9 cellular contexts compared by ENCODE assay signal in genomic region chr17:46158323-46159296, GRCh38. TPM values are rescaled to one million over a fixed set of nuclear protein-coding genes. Genes with fewer than 3 reads are reported as not detected.
DNase-seq lines count a peak whose midpoint lies in the region; ATAC-seq and TF ChIP-seq lines count a peak whose summit lies in the region.
"Had no signal": no experiment of that assay in that cellular context is flagged by ENCODE, and none has a peak within 500 bp of the region (broad histone marks: within the 10 kb centered on the region; RNA-seq: fewer than 3 reads in every experiment).

No MANE protein-coding gene starts in this region.

- peaks cover 9% of the 10 kb centered on the region for H3K36me3 Mint-ChIP-seq in HFFc6 (ENCODE audit: low read depth)

- no peak for ATAC-seq in HG03565 (IDR thresholded peaks at IDR 0.05; ENCODE audit: unreplicated experiment)

- no peak for TF ChIP-seq POLR2A in esophagus muscularis mucosa (IDR thresholded peaks at IDR 0.05; ENCODE audit: low read depth)
- TF ChIP-seq POLR2A in sigmoid colon (IDR thresholded peaks at IDR 0.05), result no peak

- no peak overlapping the region for H3K9ac ChIP-seq in colonic mucosa (ENCODE audit: low read depth in 2 of 2, low read length in 2 of 2)
- H3K9ac ChIP-seq: parathyroid adenoma had no signal

- H3K36me3 ChIP-seq in esophagus muscularis mucosa (no peaks in the 10 kb centered on the region), sigmoid colon (no peaks in the 10 kb centered on the region), colonic mucosa (no peaks in the 10 kb centered on the region)

- H3K4me1 ChIP-seq in esophagus muscularis mucosa, result peaks cover 74 to 97% (median 96%) of the 10 kb centered on the region in 4 donors
- peaks cover 2 to 92% (median 86%) of the 10 kb centered on the region in 4 donors for H3K4me1 ChIP-seq in sigmoid colon
- H3K4me1 ChIP-seq in colonic mucosa, result peaks cover 22% of the 10 kb centered on the region

- TF ChIP-seq CTCF in esophagus muscularis mucosa (IDR thresholded peaks at IDR 0.05) (no peak), sigmoid colon (IDR thresholded peaks at IDR 0.05) (no peak), colonic mucosa (IDR thresholded peaks at IDR 0.05) (no peak), HFFc6 (IDR thresholded peaks at IDR 0.05) (no peak)

- H3K4me3 Mint-ChIP-seq in HFFc6, result no peak overlapping the region

- H3K27ac ChIP-seq in esophagus muscularis mucosa (replicated peaks in 1 of 4) (peak overlapping the region; percentile 77 to 83 (median 78)), sigmoid colon (peak overlapping the region; percentile 20 to 77 (median 47)), colonic mucosa (no peak overlapping the region)
- H3K27ac ChIP-seq: parathyroid adenoma had no signal

- H3K4me3 ChIP-seq in esophagus muscularis mucosa (no peak overlapping the region), sigmoid colon (no peak overlapping the region), colonic mucosa (no peak overlapping the region)

- no peak overlapping the region for H3K27ac Mint-ChIP-seq in HFFc6

- 78% methylated on average over 18 of the region's 18 CpGs for WGBS in esophagus muscularis mucosa
- 88 to 92% methylated on average over 18 of the region's 18 CpGs for WGBS in sigmoid colon, 2 donors

- intact Hi-C loops in esophagus muscularis mucosa (cut with DNase I) (no loop called here), sigmoid colon (cut with DNase I) (no loop called here), colonic mucosa (cut with DNase I) (no loop called here)

- no peaks in the 10 kb centered on the region for H3K27me3 ChIP-seq in esophagus muscularis mucosa
- no peaks in the 10 kb centered on the region for H3K27me3 ChIP-seq in sigmoid colon
- H3K27me3 ChIP-seq in colonic mucosa, result no peaks in the 10 kb centered on the region

- DNase-seq in HEK293T (ENCODE audit: extremely low spot score) (peak; percentile 22), NCI-H82 treated with DMSO at 0.1 percent for 48 hours (lab: John Stamatoyannopoulos, UW; ENCODE audit: unreplicated experiment) (peak; percentile 57), esophagus muscularis mucosa (ENCODE audit: extremely low spot score) (no peak), sigmoid colon (no peak), colonic mucosa (no peak), HFFc6 (no peak)
- DNase-seq: cerebellar nuclear complex had no signal

- POLR2A ChIA-PET in HEK293T (lab: Yijun Ruan, JAX), result interaction anchor here (1.0 to 1.6 kb wide), 4 partner anchors 28 to 40 kb away, joined by 3 read pairs; partner anchors contain the start of gene KANSL1

- CTCF ChIA-PET in HEK293T (lab: Yijun Ruan, JAX), result interaction anchor here (1.5 to 2.3 kb wide), 2 partner anchors 8 to 34 kb away, joined by 4 to 11 read pairs; partner anchors contain the start of gene KANSL1

- peaks cover 84% of the 10 kb centered on the region for H3K4me1 Mint-ChIP-seq in HFFc6 (ENCODE audit: low read depth)

- TF ChIP-seq EP300 in esophagus muscularis mucosa (IDR thresholded peaks at IDR 0.05), result no peak
- no peak for TF ChIP-seq EP300 in sigmoid colon (IDR thresholded peaks at IDR 0.05)

- no peaks in the 10 kb centered on the region for H3K9me3 ChIP-seq in esophagus muscularis mucosa
- no peaks in the 10 kb centered on the region for H3K9me3 ChIP-seq in sigmoid colon
- H3K9me3 ChIP-seq in colonic mucosa, result no peaks in the 10 kb centered on the region

- H3K9me3 Mint-ChIP-seq in HFFc6, result no peaks in the 10 kb centered on the region

- H3K27me3 Mint-ChIP-seq in HFFc6 (ENCODE audit: insufficient read depth), result peaks cover under 1% of the 10 kb centered on the region

TF ChIP-seq in HEK293T, 16 proteins besides CTCF, POLR2A, EP300 and RAD21:
- TF ChIP-seq ARNT (IDR thresholded peaks at IDR 0.05), result no peak
- TF ChIP-seq ZNF384 (IDR thresholded peaks at IDR 0.05), result peak; percentile 81

RNA-seq across cellular contexts. Expression of gene KANSL1, which starts 34.6 kb away (rescaled TPM):
- 100 to 1,000 TPM in 1 of 4 donors, 10 to 100 TPM in 3; 55.0 to 124 (median 70.0) TPM for total RNA-seq in esophagus muscularis mucosa
- total RNA-seq in sigmoid colon, result 100 to 1,000 TPM in 1 of 4 donors, 10 to 100 TPM in 3; 70.7 to 130 (median 79.7) TPM
- 10 to 100 TPM in 2 of 3 donors, 1 to 10 TPM in 1; 9.7 to 25.0 (median 13.8) TPM for polyA plus RNA-seq in sigmoid colon
- total RNA-seq in colonic mucosa, result 10 to 100 TPM; 60.0 to 72.3 TPM
- 10 to 100 TPM; 23.8 to 33.0 (median 27.7) TPM for total RNA-seq in HFFc6 (2021; fragmentation: NEBNext Ultra II Directional; extraction: Animal tissue kit (Norgen Biotek cat#: 25700))

Comparison
In these comparisons a context has a peak if more than half of its experiments do, and no peak if none do; other contexts are left out.
1. DNase-seq: peak in HEK293T (single experiment) and NCI-H82 treated with DMSO at 0.1 percent for 48 hours (single experiment); none in esophagus muscularis mucosa (single experiment), sigmoid colon (single experiment), colonic mucosa (single experiment) and HFFc6 (single experiment).